In genomic region chrX:53421125-53421524, GRCh38 we compare ENCODE assay signal across 1 cellular context.
TF ChIP-seq lines count a peak whose summit lies in the region.

No MANE protein-coding gene starts in this region.

TF ChIP-seq in A549, 52 proteins besides CTCF, POLR2A, EP300 and RAD21 (continued from another document):
- no peak for TF ChIP-seq REST (IDR thresholded peaks at IDR 0.05)
- TF ChIP-seq GATA3 (IDR thresholded peaks at IDR 0.05; ENCODE audit: borderline replicate concordance): no peak
- no peak for TF ChIP-seq JUNB (IDR thresholded peaks at IDR 0.05)
- TF ChIP-seq TFCP2L1 (CRISPR knock-in tag; IDR thresholded peaks at IDR 0.05): no peak
- no peak for TF ChIP-seq HES2 (IDR thresholded peaks at IDR 0.05)
- TF ChIP-seq NFE2L2 (conservative IDR thresholded peaks at IDR 0.05; ENCODE audit: low read length): no peak
- TF ChIP-seq HOXB5 (CRISPR knock-in tag; IDR thresholded peaks at IDR 0.05): no peak
- no peak for TF ChIP-seq PHF8 (IDR thresholded peaks at IDR 0.05; ENCODE audit: borderline replicate concordance, low read depth)
- no peak for TF ChIP-seq MAZ (IDR thresholded peaks at IDR 0.05; ENCODE audit: borderline replicate concordance, low read depth, low read length)
- TF ChIP-seq CHD2 (IDR thresholded peaks at IDR 0.05; ENCODE audit: low read length, partially characterized antibody): no peak
- no peak for TF ChIP-seq ELK1 (IDR thresholded peaks at IDR 0.05; ENCODE audit: low read depth, low read length)
- no peak for TF ChIP-seq ZC3H11A (IDR thresholded peaks at IDR 0.05)
- TF ChIP-seq USF2 (IDR thresholded peaks at IDR 0.05): no peak
- TF ChIP-seq HDAC2 (IDR thresholded peaks at IDR 0.05): no peak
